In the genomic region with DNA sequence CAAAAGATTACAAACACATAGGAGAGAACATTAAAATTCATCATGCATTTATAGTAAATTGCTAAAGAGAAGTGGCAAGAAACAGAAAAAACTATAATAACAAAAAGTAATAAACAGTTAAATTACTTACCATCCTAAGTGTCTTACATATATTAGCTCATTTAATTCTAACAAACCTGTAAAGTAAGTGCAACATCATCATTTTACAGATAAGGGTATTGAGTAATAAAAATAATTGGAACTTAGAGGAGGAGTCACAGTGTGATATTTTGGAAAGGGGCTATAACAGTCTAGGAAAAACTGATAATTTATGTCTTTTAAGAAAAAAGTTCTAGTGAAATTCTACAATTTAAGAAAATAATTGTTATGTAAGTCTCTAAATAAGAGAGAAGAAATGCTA, we compare ENCODE assay signal across 34 cellular contexts.
"Had no signal": no experiment of that assay in that cellular context is flagged by ENCODE, and none has a peak within 500 bp of the region (broad histone marks: within the 10 kb centered on the region; RNA-seq: fewer than 3 reads in every experiment).

No MANE protein-coding gene starts in this region.

- H3K27ac ChIP-seq: adrenal gland, ascending aorta, body of pancreas, brain microvascular endothelial cell, breast epithelium, cardiac muscle cell had no signal

- H3K4me3 ChIP-seq: adrenal gland, ascending aorta, body of pancreas, breast epithelium, cardiac muscle cell had no signal

- H3K36me3 ChIP-seq: adrenal gland, ascending aorta, brain microvascular endothelial cell, breast epithelium, cardiac muscle cell had no signal

- H3K4me1 ChIP-seq: adrenal gland, ascending aorta, body of pancreas, breast epithelium had no signal

- DNase-seq: activated effector memory CD4-positive, alpha-beta T cell treated with anti-CD3 and anti-CD28 coated beads, Interleukin-2, amount 50 U/mL, for 16 hours; activated effector memory CD4-positive, alpha-beta T cell treated with Interleukin-2 at 50 U/mL for 16 hours; activated gamma-delta T cell; activated gamma-delta T cell treated with Interleukin-2 at 50 U/mL for 16 hours; activated naive CD4-positive, alpha-beta T cell; activated naive CD4-positive, alpha-beta T cell treated with anti-CD3 and anti-CD28 coated beads for 36 hours; activated naive CD4-positive, alpha-beta T cell treated with anti-CD3 and anti-CD28 coated beads, Interleukin-2, amount 10 ng/mL, durations not matched to agents 7 days and 5 days; activated naive CD4-positive, alpha-beta T cell treated with anti-CD3 and anti-CD28 coated beads, Interleukin-2, amount 50 U/mL, for 16 hours; activated naive CD4-positive, alpha-beta T cell treated with Interleukin-2 at 50 U/mL for 16 hours; activated naive CD8-positive, alpha-beta T cell treated with anti-CD3 and anti-CD28 coated beads for 36 hours; activated naive CD8-positive, alpha-beta T cell treated with anti-CD3 and anti-CD28 coated beads, Interleukin-2, amount 10 ng/mL, durations not matched to agents 7 days and 5 days; activated naive CD8-positive, alpha-beta T cell treated with anti-CD3 and anti-CD28 coated beads, Interleukin-2, amount 50 U/mL, for 24 hours; activated T-cell treated with anti-CD3 and anti-CD28 coated beads, Interleukin-2, amount 50 U/mL, for 1 hour; activated T-cell treated with anti-CD3 and anti-CD28 coated beads, Interleukin-2, amount 50 U/mL, for 24 hours; activated T-cell treated with anti-CD3 and anti-CD28 coated beads, Interleukin-2, amount 50 U/mL, for 4 hours; activated T-cell treated with anti-CD3 and anti-CD28 coated beads, Interleukin-2, amount 50 U/mL, for 48 hours; activated T-cell treated with anti-CD3 and anti-CD28 coated beads, Interleukin-2, amount 50 U/mL, for 72 hours; adrenal gland; amniotic stem cell; amygdala; anterior cingulate cortex; aorta; body of pancreas; brain microvascular endothelial cell; caudate nucleus; central memory CD4-positive, alpha-beta T cell; cerebellar nuclear complex had no signal

- ATAC-seq: activated naive CD4-positive, alpha-beta T cell treated with anti-CD3 and anti-CD28 coated beads, Interleukin-2, amount 50 U/mL, for 72 hours; activated naive CD8-positive, alpha-beta T cell treated with anti-CD3 and anti-CD28 coated beads, Interleukin-2, amount 50 U/mL, for 24 hours; activated T-cell treated with anti-CD3 and anti-CD28 coated beads, Interleukin-2, amount 50 U/mL, for 4 hours; activated T-cell treated with anti-CD3 and anti-CD28 coated beads, Interleukin-2, amount 50 U/mL, for 72 hours; activated T-helper 17 cell treated with anti-CD3 and anti-CD28 coated beads, Interleukin-2, amount 50 U/mL, for 72 hours; body of pancreas had no signal

- H3K9me3 ChIP-seq: adrenal gland, ascending aorta, body of pancreas, breast epithelium had no signal

- H3K27me3 ChIP-seq: adrenal gland, ascending aorta, body of pancreas, brain microvascular endothelial cell, breast epithelium, cardiac muscle cell had no signal

- FAIRE-seq: astrocyte, bronchial epithelial cell had no signal
